ENCODE assay signal across 8 cellular contexts in genomic region chr16:81238296-81239011, GRCh38. TPM values are rescaled to one million over a fixed set of nuclear protein-coding genes. Genes with fewer than 3 reads are reported as not detected.
DNase-seq lines count a peak whose midpoint lies in the region; ATAC-seq lines count a peak whose summit lies in the region.

Gene BCO1 (plus strand): TSS chr16:81238689. CDS start chr16:81238909, 220 bp downstream.

- POLR2A ChIA-PET in naive thymus-derived CD4-positive, alpha-beta T cell (lab: Charles Lee) = no interaction called here

- H3K27me3 Mint-ChIP-seq in activated CD4-positive, alpha-beta T cell treated with anti-CD3 and anti-CD28 coated beads, Interleukin-2, amount 10 ng/mL, durations not matched to agents 24 days and 14 days = peaks cover 2% of the 10 kb centered on the region
- H3K27me3 Mint-ChIP-seq in naive thymus-derived CD4-positive, alpha-beta T cell = peaks cover 0 to 4% (median 4%) of the 10 kb centered on the region in 5 donors

- CTCF ChIA-PET in naive thymus-derived CD4-positive, alpha-beta T cell (lab: Charles Lee) = no interaction called here

- H3K9me3 ChIP-seq in endocrine pancreas (ENCODE audit: control insufficient read depth, low read length) = no peaks in the 10 kb centered on the region
- no peaks in the 10 kb centered on the region for H3K9me3 ChIP-seq in naive thymus-derived CD4-positive, alpha-beta T cell (ENCODE audit: control insufficient read depth in 2 of 3, low read length in 3 of 3)

- H3K27ac Mint-ChIP-seq in activated CD4-positive, alpha-beta T cell treated with anti-CD3 and anti-CD28 coated beads, Interleukin-2, amount 10 ng/mL, durations not matched to agents 24 days and 14 days = no peak within 1 kb of the TSS
- peak within 1 kb of the TSS in 3 of 9 donors; percentile 13 to 36 (median 28) for H3K27ac Mint-ChIP-seq in naive thymus-derived CD4-positive, alpha-beta T cell

- no peak for DNase-seq in activated CD4-positive, alpha-beta T cell treated with anti-CD3 and anti-CD28 coated beads, Interleukin-2, amount 10 ng/mL, durations not matched to agents 24 days and 14 days
- no peak for DNase-seq in activated CD4-positive, alpha-beta T cell treated with anti-CD3 and anti-CD28 coated beads for 4 hours
- peak; percentile 100 for DNase-seq in NCI-H524 (lab: John Stamatoyannopoulos, UW)
- no peak for DNase-seq in naive thymus-derived CD4-positive, alpha-beta T cell

- peak within 1 kb of the TSS; percentile 47 for H3K9ac ChIP-seq in endocrine pancreas (ENCODE audit: control insufficient read depth, insufficient read depth, low read length)

- no peaks in the 10 kb centered on the region for H3K36me3 Mint-ChIP-seq in activated CD4-positive, alpha-beta T cell treated with anti-CD3 and anti-CD28 coated beads, Interleukin-2, amount 10 ng/mL, durations not matched to agents 24 days and 14 days (ENCODE audit: low read depth)
- no peaks in the 10 kb centered on the region for H3K36me3 Mint-ChIP-seq in naive thymus-derived CD4-positive, alpha-beta T cell

- H3K27me3 ChIP-seq in endocrine pancreas (ENCODE audit: control insufficient read depth, insufficient read depth, low read length) = no peaks in the 10 kb centered on the region
- no peaks in the 10 kb centered on the region for H3K27me3 ChIP-seq in naive thymus-derived CD4-positive, alpha-beta T cell (ENCODE audit: control insufficient read depth in 2 of 2, insufficient read depth in 2 of 2, low read length in 2 of 2)

- H3K9me3 Mint-ChIP-seq in activated CD4-positive, alpha-beta T cell treated with anti-CD3 and anti-CD28 coated beads, Interleukin-2, amount 10 ng/mL, durations not matched to agents 24 days and 14 days = no peaks in the 10 kb centered on the region
- H3K9me3 Mint-ChIP-seq in naive thymus-derived CD4-positive, alpha-beta T cell = no peaks in the 10 kb centered on the region

- H3K4me1 Mint-ChIP-seq in activated CD4-positive, alpha-beta T cell treated with anti-CD3 and anti-CD28 coated beads, Interleukin-2, amount 10 ng/mL, durations not matched to agents 24 days and 14 days = peaks cover 2% of the 10 kb centered on the region
- peaks cover 3 to 9% (median 6%) of the 10 kb centered on the region in 7 donors for H3K4me1 Mint-ChIP-seq in naive thymus-derived CD4-positive, alpha-beta T cell

- H3K4me3 ChIP-seq in endocrine pancreas (ENCODE audit: control insufficient read depth, insufficient read depth, low read length) = peak within 1 kb of the TSS; percentile 74
- H3K4me3 ChIP-seq in naive thymus-derived CD4-positive, alpha-beta T cell (ENCODE audit: low read length) = no peak within 1 kb of the TSS

- peak within 1 kb of the TSS; percentile 10 for H3K4me3 Mint-ChIP-seq in activated CD4-positive, alpha-beta T cell treated with anti-CD3 and anti-CD28 coated beads, Interleukin-2, amount 10 ng/mL, durations not matched to agents 24 days and 14 days
- peak within 1 kb of the TSS in 6 of 10 donors; percentile 15 to 45 (median 28) for H3K4me3 Mint-ChIP-seq in naive thymus-derived CD4-positive, alpha-beta T cell

- H3K27ac ChIP-seq in naive thymus-derived CD4-positive, alpha-beta T cell (ENCODE audit: low read depth, low read length) = no peak within 1 kb of the TSS

- intact Hi-C loops in activated CD4-positive, alpha-beta T cell treated with anti-CD3 and anti-CD28 coated beads, Interleukin-2, amount 10 ng/mL, durations not matched to agents 24 days and 14 days (cut with micrococcal nuclease) = no loop called here
- intact Hi-C loops in naive thymus-derived CD4-positive, alpha-beta T cell (cut with micrococcal nuclease) = no loop called here

- no peaks in the 10 kb centered on the region for H3K36me3 ChIP-seq in endocrine pancreas (ENCODE audit: control insufficient read depth, insufficient read depth, low read length)
- no peaks in the 10 kb centered on the region for H3K36me3 ChIP-seq in naive thymus-derived CD4-positive, alpha-beta T cell (ENCODE audit: control insufficient read depth in 2 of 3, insufficient read depth in 3 of 3, low read length in 3 of 3)

- no peaks in the 10 kb centered on the region for H3K4me1 ChIP-seq in endocrine pancreas (ENCODE audit: control insufficient read depth, insufficient read depth, low read length)
- H3K4me1 ChIP-seq in naive thymus-derived CD4-positive, alpha-beta T cell (ENCODE audit: control insufficient read depth in 2 of 2, insufficient read depth in 2 of 2, low read length in 2 of 2) = no peaks in the 10 kb centered on the region

- no peak for ATAC-seq in naive thymus-derived CD4-positive, alpha-beta T cell
- ATAC-seq in GM19328 (IDR thresholded peaks at IDR 0.05; ENCODE audit: unreplicated experiment) = no peak
- no peak for ATAC-seq in HG03280 (IDR thresholded peaks at IDR 0.05; ENCODE audit: unreplicated experiment)
- no peak for ATAC-seq in HG02973 (IDR thresholded peaks at IDR 0.05; ENCODE audit: unreplicated experiment)

RNA-seq across cellular contexts. Expression of gene BCO1, which starts in this region (rescaled TPM):
- not detected in 2 replicates for total RNA-seq in activated CD4-positive, alpha-beta T cell treated with anti-CD3 and anti-CD28 coated beads, Interleukin-2, amount 10 ng/mL, durations not matched to agents 24 days and 14 days
- not detected for total RNA-seq in naive thymus-derived CD4-positive, alpha-beta T cell
- polyA plus RNA-seq in naive thymus-derived CD4-positive, alpha-beta T cell = not detected

Comparison
In these comparisons a context has a peak if more than half of its experiments do, and no peak if none do; other contexts are left out.
1. DNase-seq: peak in NCI-H524 (2 of 2); none in activated CD4-positive, alpha-beta T cell treated with anti-CD3 and anti-CD28 coated beads, Interleukin-2, amount 10 ng/mL, durations not matched to agents 24 days and 14 days (single experiment), activated CD4-positive, alpha-beta T cell treated with anti-CD3 and anti-CD28 coated beads for 4 hours (0 of 2) and naive thymus-derived CD4-positive, alpha-beta T cell (0 of 9).